9 cellular contexts compared by ENCODE assay signal in genomic region chr1:225454733-225455132, GRCh38. TPM values are rescaled to one million over a fixed set of nuclear protein-coding genes. Genes with fewer than 3 reads are reported as not detected.
DNase-seq lines count a peak whose midpoint lies in the region; TF ChIP-seq lines count a peak whose summit lies in the region.
"Had no signal": no experiment of that assay in that cellular context is flagged by ENCODE, and none has a peak within 500 bp of the region (broad histone marks: within the 10 kb centered on the region; RNA-seq: fewer than 3 reads in every experiment).

No MANE protein-coding gene starts in this region.

- peak overlapping the region; percentile 87 for H3K27ac Mint-ChIP-seq in T-helper 1 cell treated with Interleukin-12 subunit alpha and Interleukin-12 subunit beta and Interleukin-4 antibody, amounts not matched to agents 30 μg/mL and 1 μg/mL, for 36 hours

- H3K4ac ChIP-seq in trophoblast cell (ENCODE audit: low read depth, low read length), result no peak overlapping the region

- no peaks in the 10 kb centered on the region for H3K9me3 ChIP-seq in trophoblast cell (ENCODE audit: insufficient read depth, low read depth, low read length)

- H3K27ac ChIP-seq in ACC112 (ENCODE audit: low read depth, low read length), result peak overlapping the region; percentile 37; the same call in 1 of the 2 replicates
- no peak overlapping the region for H3K27ac ChIP-seq in trophoblast cell (ENCODE audit: low read depth, low read length)

- no peak overlapping the region for H3K4me2 ChIP-seq in trophoblast cell (ENCODE audit: low read length)

- H3K36me3 ChIP-seq in ACC112 (ENCODE audit: insufficient read depth, low read length) (no peaks in the 10 kb centered on the region), trophoblast cell (ENCODE audit: control insufficient read depth in 1 of 2, insufficient read depth in 2 of 2, low read length in 2 of 2) (no peaks in the 10 kb centered on the region)

- H3K18ac ChIP-seq in trophoblast cell (ENCODE audit: low read length), result no peak overlapping the region

- H2AFZ ChIP-seq in ACC112 (ENCODE audit: low read length, unreplicated experiment) (no peak overlapping the region), trophoblast cell (ENCODE audit: insufficient read depth, low read length, poor library complexity) (no peak overlapping the region)

- H3K4me1 Mint-ChIP-seq in T-helper 1 cell treated with Interleukin-12 subunit alpha and Interleukin-12 subunit beta and Interleukin-4 antibody, amounts not matched to agents 30 μg/mL and 1 μg/mL, for 36 hours (ENCODE audit: low read depth), result peaks cover 37% of the 10 kb centered on the region

- H3K4me3 ChIP-seq in ACC112 (ENCODE audit: low read depth, low read length) (no peak overlapping the region), cardiac fibroblast (replicated peaks in 1 of 2; ENCODE audit: low read depth in 2 of 2, low read length in 2 of 2) (no peak overlapping the region), trophoblast cell (ENCODE audit: low read depth, low read length) (no peak overlapping the region)
- H3K4me3 ChIP-seq: dorsolateral prefrontal cortex had no signal

- H4K8ac ChIP-seq in trophoblast cell (ENCODE audit: low read depth, low read length), result no peak overlapping the region

- no peak overlapping the region for H4K12ac ChIP-seq in trophoblast cell (ENCODE audit: low read depth, low read length)

- H3K23ac ChIP-seq in trophoblast cell (ENCODE audit: low read length), result no peak overlapping the region

- H3K4me3 Mint-ChIP-seq in T-helper 1 cell treated with Interleukin-12 subunit alpha and Interleukin-12 subunit beta and Interleukin-4 antibody, amounts not matched to agents 30 μg/mL and 1 μg/mL, for 36 hours, result peak overlapping the region; percentile 55

- no peak overlapping the region for H2BK5ac ChIP-seq in trophoblast cell (ENCODE audit: low read depth, low read length, poor library complexity)

- H3K27me3 Mint-ChIP-seq in T-helper 1 cell treated with Interleukin-12 subunit alpha and Interleukin-12 subunit beta and Interleukin-4 antibody, amounts not matched to agents 30 μg/mL and 1 μg/mL, for 36 hours (ENCODE audit: low read depth), result no peaks in the 10 kb centered on the region

- H3K9me3 Mint-ChIP-seq in T-helper 1 cell treated with Interleukin-12 subunit alpha and Interleukin-12 subunit beta and Interleukin-4 antibody, amounts not matched to agents 30 μg/mL and 1 μg/mL, for 36 hours, result no peaks in the 10 kb centered on the region

- H3K4me1 ChIP-seq in ACC112 (ENCODE audit: control insufficient read depth, insufficient read depth, low read length, unreplicated experiment) (peaks cover 25% of the 10 kb centered on the region), trophoblast cell (ENCODE audit: control insufficient read depth in 1 of 2, insufficient read depth in 2 of 2, low read length in 2 of 2) (peaks cover 0 to 8% of the 10 kb centered on the region in 2 experiments)

- no peak overlapping the region for H2AK5ac ChIP-seq in trophoblast cell (ENCODE audit: low read length)

- peaks cover 3% of the 10 kb centered on the region for H3K36me3 Mint-ChIP-seq in T-helper 1 cell treated with Interleukin-12 subunit alpha and Interleukin-12 subunit beta and Interleukin-4 antibody, amounts not matched to agents 30 μg/mL and 1 μg/mL, for 36 hours (ENCODE audit: low read depth)

- no peaks in the 10 kb centered on the region for H3K79me1 ChIP-seq in trophoblast cell (ENCODE audit: low read length)

- no peak overlapping the region for H4K91ac ChIP-seq in trophoblast cell (ENCODE audit: low read depth, low read length)

- H3K9ac ChIP-seq in trophoblast cell (ENCODE audit: low read length), result no peak overlapping the region

- no peak overlapping the region for H3K14ac ChIP-seq in trophoblast cell (ENCODE audit: low read length)

- in situ Hi-C loops in G401 (cut with HindIII; ENCODE audit: low sequenced_read_pairs), result no loop called here

- WGBS in trophoblast cell (ENCODE audit: extremely low coverage, insufficient coverage, insufficient read length), result no CpG with 5 or more reads among the region's 5 CpGs

- peak; percentile 50 for DNase-seq in H4 (ENCODE audit: low spot score)
- DNase-seq in cardiac fibroblast (ENCODE audit: low read depth in 2 of 2), result peak; percentile 63 to 81
- peak; percentile 87 to 94 for DNase-seq in trophoblast cell
- no peak for DNase-seq in retina
- DNase-seq in G401 (ENCODE audit: low spot score), result no peak
- DNase-seq in NCI-H446 treated with DMSO at 0.1 percent for 48 hours (lab: John Stamatoyannopoulos, UW), result no peak

- H2BK12ac ChIP-seq in trophoblast cell (ENCODE audit: low read length), result no peak overlapping the region

- H3K79me2 ChIP-seq in ACC112 (ENCODE audit: control insufficient read depth, insufficient read depth, low read length, unreplicated experiment), result no peaks in the 10 kb centered on the region
- no peaks in the 10 kb centered on the region for H3K79me2 ChIP-seq in trophoblast cell (ENCODE audit: control insufficient read depth, insufficient read depth, low read length, poor library complexity)

- no peaks in the 10 kb centered on the region for H3K27me3 ChIP-seq in ACC112 (ENCODE audit: insufficient read depth, low read length)
- H3K27me3 ChIP-seq in trophoblast cell (ENCODE audit: insufficient read depth, low read length), result no peaks in the 10 kb centered on the region
- H3K27me3 ChIP-seq: dorsolateral prefrontal cortex had no signal

- no peak for TF ChIP-seq CTCF in cardiac fibroblast (IDR thresholded peaks at IDR 0.05; ENCODE audit: low read depth, low read length)

- no peak overlapping the region for H2BK120ac ChIP-seq in trophoblast cell (ENCODE audit: insufficient read depth, low read length, poor library complexity)

RNA-seq across cellular contexts. Expression of gene LBR, which starts 26.9 kb away (rescaled TPM):
- total RNA-seq in H4 (2014; rRNA removed; shearing (Covaris generic)), result 50.3 and 54.7 TPM in 2 replicates
- 46.6 and 47.2 TPM in 2 replicates for polyA plus RNA-seq in trophoblast cell (2013)
- total RNA-seq in G401 (2014; rRNA removed; shearing (Covaris generic)), result 31.6 and 49.1 TPM in 2 replicates

Comparison
In these comparisons a context has a peak if more than half of its experiments do, and no peak if none do; other contexts are left out.
1. DNase-seq: peak in H4 (single experiment), cardiac fibroblast (2 of 2) and trophoblast cell (2 of 2); none in retina (single experiment), G401 (single experiment) and NCI-H446 treated with DMSO at 0.1 percent for 48 hours (single experiment).